Comparison of ENCODE assay signal across 12 cellular contexts in genomic region chr4:11423465-11423864, GRCh38. TPM values are rescaled to one million over a fixed set of nuclear protein-coding genes. Genes with fewer than 3 reads are reported as not detected.
A peak's percentile ranks its signal among the peaks of the same experiment; 100 is the strongest.
DNase-seq lines count a peak whose midpoint lies in the region; FAIRE-seq and TF ChIP-seq lines count a peak whose summit lies in the region.
"Had no signal": no experiment of that assay in that cellular context is flagged by ENCODE, and none has a peak within 500 bp of the region (broad histone marks: within the 10 kb centered on the region; RNA-seq: fewer than 3 reads in every experiment).

No MANE protein-coding gene starts in this region.

- H3K9me2 ChIP-seq in hepatocyte (replicated peaks; ENCODE audit: insufficient read depth), result no peaks in the 10 kb centered on the region

- no peak overlapping the region for H2AFZ ChIP-seq in hepatocyte

- intact Hi-C loops in left ventricle myocardium inferior (cut with micrococcal nuclease), result no loop called here
- intact Hi-C loops in cardiac septum (cut with DNase I), result loop anchor here (10.0 kb wide), 2 partner anchors 291 to 839 kb away; no protein-coding TSS in a partner anchor
- intact Hi-C loops in testis (cut with DNase I; ENCODE audit: low total_unique reads), result no loop called here

- H3K27me3 Mint-ChIP-seq in T-helper 2 cell treated with Interferon-gamma antibody and Interleukin-4, amounts not matched to agents 5 μg/mL and 100 μg/mL, for 36 hours (ENCODE audit: low read depth), result peaks cover 32% of the 10 kb centered on the region

- DNase-seq in left ventricle myocardium inferior (no peak), cardiac septum (ENCODE audit: low spot score) (no peak), hepatocyte (ENCODE audit: low spot score) (no peak), testis (peak; percentile 48), HuH-7.5 (ENCODE audit: low spot score) (no peak), frontal cortex (ENCODE audit: low spot score in 2 of 2) (no peak)
- DNase-seq in T-helper 2 cell treated with Interferon-gamma antibody and Interleukin-4, amounts not matched to agents 5 μg/mL and 100 μg/mL, for 36 hours (ENCODE audit: low spot score), result no peak
- DNase-seq: DMS153, EL had no signal

- H3K4me3 ChIP-seq in left ventricle myocardium inferior, result no peak overlapping the region
- no peak overlapping the region for H3K4me3 ChIP-seq in hepatocyte
- no peak overlapping the region for H3K4me3 ChIP-seq in testis
- H3K4me3 ChIP-seq: A549 had no signal

- H3K79me2 ChIP-seq in hepatocyte, result peaks cover 5% of the 10 kb centered on the region

- H3K36me3 ChIP-seq in left ventricle myocardium inferior (no peaks in the 10 kb centered on the region), hepatocyte (replicated peaks; ENCODE audit: insufficient read depth, low read depth) (no peaks in the 10 kb centered on the region), testis (ENCODE audit: low read depth, missing control alignments) (no peaks in the 10 kb centered on the region)

- H3K4me2 ChIP-seq in hepatocyte, result peak overlapping the region; percentile 8
- H3K4me2 ChIP-seq: A549 had no signal

- no peak for TF ChIP-seq POLR2A in testis (IDR thresholded peaks at IDR 0.05)

- H3K27me3 ChIP-seq in left ventricle myocardium inferior (ENCODE audit: low read depth) (peaks cover 38% of the 10 kb centered on the region), hepatocyte (peaks cover 16% of the 10 kb centered on the region), testis (no peaks in the 10 kb centered on the region)

- H3K27ac ChIP-seq in left ventricle myocardium inferior (replicated peaks) (peak overlapping the region; percentile 48), angular gyrus (ENCODE audit: low read depth, low read length) (peak overlapping the region; percentile 19), hepatocyte (no peak overlapping the region), testis (peak overlapping the region; percentile 11 to 51)
- H3K27ac ChIP-seq: A549 had no signal

- H3K9me3 ChIP-seq in left ventricle myocardium inferior (replicated peaks), result no peaks in the 10 kb centered on the region
- H3K9me3 ChIP-seq in hepatocyte (ENCODE audit: low read depth), result no peaks in the 10 kb centered on the region
- H3K9me3 ChIP-seq in testis, result no peaks in the 10 kb centered on the region
- H3K9me3 ChIP-seq: A549 had no signal

- H3K4me3 Mint-ChIP-seq in T-helper 2 cell treated with Interferon-gamma antibody and Interleukin-4, amounts not matched to agents 5 μg/mL and 100 μg/mL, for 36 hours, result no peak overlapping the region

- no peak for FAIRE-seq in frontal cortex (lab: Jason Lieb, UNC)
- FAIRE-seq: A549, RCC 7860 had no signal

- TF ChIP-seq CTCF in left ventricle myocardium inferior (IDR thresholded peaks at IDR 0.05; ENCODE audit: borderline replicate concordance) (no peak), hepatocyte (IDR thresholded peaks at IDR 0.05; ENCODE audit: poor library complexity) (no peak), testis (IDR thresholded peaks at IDR 0.05) (no peak)

- H3K4me1 ChIP-seq in left ventricle myocardium inferior (peaks cover 18% of the 10 kb centered on the region), hepatocyte (ENCODE audit: insufficient read depth) (peaks cover 13% of the 10 kb centered on the region), testis (no peaks in the 10 kb centered on the region)
- H3K4me1 ChIP-seq: A549 had no signal

- no peak overlapping the region for H3K27ac Mint-ChIP-seq in T-helper 2 cell treated with Interferon-gamma antibody and Interleukin-4, amounts not matched to agents 5 μg/mL and 100 μg/mL, for 36 hours

- H3K9me3 Mint-ChIP-seq in T-helper 2 cell treated with Interferon-gamma antibody and Interleukin-4, amounts not matched to agents 5 μg/mL and 100 μg/mL, for 36 hours, result no peaks in the 10 kb centered on the region

- no peaks in the 10 kb centered on the region for H4K20me1 ChIP-seq in hepatocyte (ENCODE audit: insufficient read depth, poor library complexity, severe bottlenecking)

- 31% methylated on average over 6 of the region's 6 CpGs for WGBS in hepatocyte (ENCODE audit: low lambda C conversion rate, missing lambda C conversion rate)
- WGBS in testis, 2 donors, result 35 to 69% methylated on average over 6 of the region's 6 CpGs

- H3K4me1 Mint-ChIP-seq in T-helper 2 cell treated with Interferon-gamma antibody and Interleukin-4, amounts not matched to agents 5 μg/mL and 100 μg/mL, for 36 hours (ENCODE audit: low read depth), result peaks cover 5% of the 10 kb centered on the region

- H3K36me3 Mint-ChIP-seq in T-helper 2 cell treated with Interferon-gamma antibody and Interleukin-4, amounts not matched to agents 5 μg/mL and 100 μg/mL, for 36 hours (ENCODE audit: low read depth), result no peaks in the 10 kb centered on the region

RNA-seq across cellular contexts. Expression of gene HS3ST1, which starts 5.2 kb away (rescaled TPM):
- 2.4 TPM for total RNA-seq in left ventricle myocardium inferior
- total RNA-seq in cardiac septum, result 1.2 TPM
- total RNA-seq in hepatocyte, result 1.5 and 1.7 TPM in 2 replicates
- 6.9 and 7.4 TPM in 2 replicates for polyA plus RNA-seq in hepatocyte
- 1 to 10 TPM; 4.3 to 8.8 TPM for total RNA-seq in testis
- 1.2 TPM for polyA plus RNA-seq in testis (ENCODE audit: insufficient read depth, low read depth, low replicate concordance)
- total RNA-seq in frontal cortex, result 6.9 TPM
